ENCODE assay signal across 17 cellular contexts in genomic region chr9:112532427-112532826, GRCh38. TPM values are rescaled to one million over a fixed set of nuclear protein-coding genes. Genes with fewer than 3 reads are reported as not detected.
DNase-seq lines count a peak whose midpoint lies in the region; ATAC-seq and TF ChIP-seq lines count a peak whose summit lies in the region.
"Had no signal": no experiment of that assay in that cellular context is flagged by ENCODE, and none has a peak within 500 bp of the region (broad histone marks: within the 10 kb centered on the region; RNA-seq: fewer than 3 reads in every experiment).

No MANE protein-coding gene starts in this region.

- no peak overlapping the region for H3K27ac ChIP-seq in fibroblast of lung (ENCODE audit: insufficient read depth, low read length)
- H3K27ac ChIP-seq in psoas muscle, result no peak overlapping the region
- H3K27ac ChIP-seq: neural progenitor cell had no signal

- no peaks in the 10 kb centered on the region for H3K4me1 ChIP-seq in fibroblast of lung (ENCODE audit: control insufficient read depth, extremely low read depth, insufficient read depth, low read length)
- no peaks in the 10 kb centered on the region for H3K4me1 ChIP-seq in psoas muscle
- H3K4me1 ChIP-seq: HAP-1 had no signal

- no peak overlapping the region for H3K9ac ChIP-seq in fibroblast of lung (ENCODE audit: insufficient read depth, low read length)
- H3K9ac ChIP-seq: neural progenitor cell had no signal

- WGBS in psoas muscle, 3 donors, result 7 to 21% (median 11%) methylated on average over 1 of the region's 1 CpG

- H2AFZ ChIP-seq in fibroblast of lung (ENCODE audit: low read length), result no peak overlapping the region
- H2AFZ ChIP-seq: neural progenitor cell had no signal

- intact Hi-C loops in psoas muscle (cut with DNase I), result no loop called here

- H3K27me3 ChIP-seq in fibroblast of lung (ENCODE audit: control insufficient read depth, insufficient read depth, low read length) (no peaks in the 10 kb centered on the region), psoas muscle (ENCODE audit: insufficient read depth in 3 of 3, low read length in 2 of 3) (no peaks in the 10 kb centered on the region)
- H3K27me3 ChIP-seq: neural progenitor cell had no signal

- DNase-seq in EH (ENCODE audit: low read depth) (peak; percentile 69), NCI-H226 (peak; percentile 55), fibroblast of lung (ENCODE audit: low read depth in 2 of 2) (peak; percentile 52 to 89), psoas muscle (peak in 1 of 2 donors; percentile 15), hypothalamus (lab: John Stamatoyannopoulos, UW) (no peak), DMS79 (lab: John Stamatoyannopoulos, UW) (no peak)
- DNase-seq: amniotic stem cell; CD4-positive, alpha-beta memory T cell; immature natural killer cell; NCI-H1417 treated with DMSO at 0.1 percent for 48 hours; stimulated activated CD4-positive, alpha-beta T cell treated with anti-CD3 and anti-CD28 coated beads, Interleukin-4, amount 100 ng/mL, for 4 hours; substantia nigra; T-helper 2 cell had no signal

- TF ChIP-seq CTCF in fibroblast of lung (conservative IDR thresholded peaks at IDR 0.05 in 1 of 2, IDR thresholded peaks at IDR 0.05 in 1 of 2; ENCODE audit: low read depth in 1 of 2, low read length in 2 of 2), result no peak
- no peak for TF ChIP-seq CTCF in psoas muscle (IDR thresholded peaks at IDR 0.05)

- H3K4me3 ChIP-seq in fibroblast of lung (replicated peaks in 1 of 4; ENCODE audit: control extremely low read depth in 1 of 4, insufficient read depth in 1 of 4, low read depth in 3 of 4, low read length in 4 of 4), result no peak overlapping the region
- H3K4me3 ChIP-seq in psoas muscle, result no peak overlapping the region
- H3K4me3 ChIP-seq: HAP-1, neural progenitor cell had no signal

- ATAC-seq in psoas muscle (peak; percentile 55 to 77 (median 68)), HG02642 (IDR thresholded peaks at IDR 0.05; ENCODE audit: poor library complexity, unreplicated experiment) (no peak), HG03521 (IDR thresholded peaks at IDR 0.05; ENCODE audit: unreplicated experiment) (no peak)

- H3K79me2 ChIP-seq in fibroblast of lung (ENCODE audit: control insufficient read depth, insufficient read depth, low read length), result no peaks in the 10 kb centered on the region

- no peaks in the 10 kb centered on the region for H3K9me3 ChIP-seq in fibroblast of lung (ENCODE audit: control insufficient read depth, insufficient read depth, low read depth, low read length)
- no peaks in the 10 kb centered on the region for H3K9me3 ChIP-seq in psoas muscle
- H3K9me3 ChIP-seq: HAP-1 had no signal

- no peak overlapping the region for H3K4me2 ChIP-seq in fibroblast of lung (ENCODE audit: extremely low read depth, insufficient read depth, low read length)
- H3K4me2 ChIP-seq: neural progenitor cell had no signal

- H4K20me1 ChIP-seq in fibroblast of lung (ENCODE audit: control insufficient read depth, extremely low read depth, insufficient read depth, low read length), result no peaks in the 10 kb centered on the region

- H3K36me3 ChIP-seq in fibroblast of lung (ENCODE audit: control insufficient read depth, insufficient read depth, low read length), result no peaks in the 10 kb centered on the region
- no peaks in the 10 kb centered on the region for H3K36me3 ChIP-seq in psoas muscle (ENCODE audit: insufficient read depth in 1 of 2, low read depth in 1 of 2)
- H3K36me3 ChIP-seq: HAP-1, neural progenitor cell had no signal

RNA-seq across cellular contexts. Expression of gene KIAA1958, which starts 45.8 kb away (rescaled TPM):
- total RNA-seq in fibroblast of lung, result 2.1 and 3.0 TPM in 2 replicates
- 0.75 and 1.1 TPM in 2 replicates for polyA plus RNA-seq in fibroblast of lung
- polyA plus RNA-seq in fibroblast of lung (2012), result 0.56 and 0.58 TPM in 2 replicates
- 4.6 and 5.6 TPM in 2 replicates for polyA minus RNA-seq in fibroblast of lung (ENCODE audit: low replicate concordance)
- 1 to 10 TPM; 1.5 to 4.1 (median 3.2) TPM for total RNA-seq in psoas muscle
- polyA plus RNA-seq in psoas muscle, result 1 to 10 TPM in 1 of 3 donors, under 1 TPM in 2; 0.56 to 1.4 (median 0.57) TPM

Comparison
In these comparisons a context has a peak if more than half of its experiments do, and no peak if none do; other contexts are left out.
1. DNase-seq: peak in EH (single experiment), NCI-H226 (single experiment) and fibroblast of lung (2 of 2); none in hypothalamus (0 of 51) and DMS79 (single experiment).
2. ATAC-seq: peak in psoas muscle (4 of 4); none in HG02642 (single experiment) and HG03521 (single experiment).